In the genomic region with DNA sequence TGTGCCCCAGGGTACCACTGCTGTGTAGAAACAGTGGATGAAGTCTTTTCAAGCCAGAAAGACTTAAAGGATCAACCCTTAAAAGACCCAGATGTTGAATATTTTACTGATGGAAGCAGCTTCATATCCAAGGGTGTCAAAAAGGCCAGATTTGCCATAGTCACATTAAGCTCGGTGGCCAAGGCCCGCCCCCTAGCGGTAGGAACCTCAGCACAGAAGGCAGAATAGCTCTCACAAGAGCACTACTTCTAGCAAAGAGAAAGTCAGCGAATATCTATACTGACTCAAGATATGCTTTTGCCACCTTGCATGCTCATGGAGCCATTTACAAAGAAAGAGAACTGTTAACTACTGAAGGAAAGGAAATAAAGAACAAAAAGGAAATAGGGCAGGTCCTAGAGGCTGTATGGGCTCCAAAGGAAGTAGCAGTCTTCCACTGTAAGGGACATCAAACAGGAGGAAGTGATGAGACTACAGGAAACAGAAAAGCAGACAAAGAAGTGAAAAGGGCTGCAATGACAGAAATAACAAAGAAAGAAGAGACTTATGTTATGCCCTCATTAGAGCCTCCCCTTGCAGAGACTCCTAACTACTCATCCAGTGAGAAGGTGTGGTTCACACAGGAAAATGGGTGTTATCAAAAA, we compare ENCODE assay signal across 8 cellular contexts.
DNase-seq lines count a peak whose midpoint lies in the region; ATAC-seq, FAIRE-seq and TF ChIP-seq lines count a peak whose summit lies in the region.

No MANE protein-coding gene starts in this region.

- H3K27ac ChIP-seq in lower lobe of right lung, result no peak overlapping the region

- H3K9ac ChIP-seq in adipocyte (ENCODE audit: low read length), result no peak overlapping the region

- H3K27me3 ChIP-seq in BE2C (no peaks in the 10 kb centered on the region), adipocyte (replicated peaks; ENCODE audit: control insufficient read depth, insufficient read depth, low read length) (no peaks in the 10 kb centered on the region), lower lobe of right lung (ENCODE audit: low read depth) (no peaks in the 10 kb centered on the region)

- peak; percentile 91 for TF ChIP-seq CTCF in BE2C (IDR thresholded peaks at IDR 0.05; ENCODE audit: low read depth, low read length)
- peak; percentile 50 for TF ChIP-seq CTCF in lower lobe of right lung (IDR thresholded peaks at IDR 0.05)

- H3K36me3 ChIP-seq in BE2C (no peaks in the 10 kb centered on the region), adipocyte (ENCODE audit: control insufficient read depth, insufficient read depth, low read length, severe bottlenecking) (no peaks in the 10 kb centered on the region), lower lobe of right lung (no peaks in the 10 kb centered on the region)

- H3K4me1 ChIP-seq in BE2C (no peaks in the 10 kb centered on the region; the same call in 1 of the 2 replicates), adipocyte (ENCODE audit: control insufficient read depth, insufficient read depth, low read length) (no peaks in the 10 kb centered on the region), lower lobe of right lung (no peaks in the 10 kb centered on the region)

- H3K4me3 ChIP-seq in BE2C (ENCODE audit: low read depth, low read length), result no peak overlapping the region
- no peak overlapping the region for H3K4me3 ChIP-seq in adipocyte (ENCODE audit: low read length)
- H3K4me3 ChIP-seq in lower lobe of right lung, result no peak overlapping the region

- FAIRE-seq in urothelium cell line (lab: Jason Lieb, UNC), result no peak

- H3K9me3 ChIP-seq in BE2C, result no peaks in the 10 kb centered on the region; the same call in 1 of the 2 replicates
- peaks cover 3% of the 10 kb centered on the region for H3K9me3 ChIP-seq in adipocyte (ENCODE audit: control insufficient read depth, low read length)
- H3K9me3 ChIP-seq in lower lobe of right lung, result no peaks in the 10 kb centered on the region

- ATAC-seq in GM18498 (IDR thresholded peaks at IDR 0.05; ENCODE audit: unreplicated experiment), result peak; percentile 57
- peak; percentile 60 for ATAC-seq in HG02885 (IDR thresholded peaks at IDR 0.05; ENCODE audit: poor library complexity, unreplicated experiment)
- peak in 1 of 2 donors; percentile 75 for ATAC-seq in lower lobe of right lung

- DNase-seq in BE2C (peak; percentile 75), NCI-H82 (lab: John Stamatoyannopoulos, UW) (peak; percentile 64), adipocyte (ENCODE audit: low read depth) (peak; percentile 22), lower lobe of right lung (no peak), urothelium cell line (ENCODE audit: low spot score) (peak; percentile 30), kidney glomerular epithelial cell (lab: John Stamatoyannopoulos, UW) (no peak)

- intact Hi-C loops in lower lobe of right lung (cut with DNase I), result no loop called here

Comparison
In these comparisons a context has a peak if more than half of its experiments do, and no peak if none do; other contexts are left out.
1. DNase-seq: peak in BE2C (single experiment), NCI-H82 (single experiment), adipocyte (single experiment) and urothelium cell line (single experiment); none in lower lobe of right lung (single experiment) and kidney glomerular epithelial cell (single experiment).